In genomic region chr7:105838273-105839141, GRCh38 we compare ENCODE assay signal across 8 cellular contexts. TPM values are rescaled to one million over a fixed set of nuclear protein-coding genes. Genes with fewer than 3 reads are reported as not detected.
DNase-seq lines count a peak whose midpoint lies in the region; ATAC-seq and TF ChIP-seq lines count a peak whose summit lies in the region.

No MANE protein-coding gene starts in this region.

- H2BK12ac ChIP-seq in mesenchymal stem cell (ENCODE audit: low read length in 2 of 2), result no peak overlapping the region

- no peak overlapping the region for H3K27ac ChIP-seq in mesenchymal stem cell (ENCODE audit: low read length, poor library complexity, severe bottlenecking)

- DNase-seq in COR-L47 (lab: John Stamatoyannopoulos, UW) (peak; percentile 78), NCI-H2029 treated with DMSO at 0.1 percent for 48 hours (lab: John Stamatoyannopoulos, UW) (peak; percentile 64), cardiac fibroblast (ENCODE audit: low read depth in 2 of 2) (peak; percentile 28 to 35), mesenchymal stem cell (peak; percentile 26), GM13977 (ENCODE audit: low spot score) (no peak), activated gamma-delta T cell treated with Interleukin-2 at 50 U/mL for 16 hours (no peak)

- no peaks in the 10 kb centered on the region for H3K9me3 ChIP-seq in mesenchymal stem cell (ENCODE audit: control insufficient read depth, low read length)

- H4K8ac ChIP-seq in mesenchymal stem cell (ENCODE audit: low read length), result no peak overlapping the region

- H3K4me2 ChIP-seq in mesenchymal stem cell (ENCODE audit: low read length, poor library complexity, severe bottlenecking), result no peak overlapping the region

- in situ Hi-C loops in GM13977 (cut with MboI; ENCODE audit: low pct_unique_long_range_greater_than_20kb, low sequenced_read_pairs, unreplicated experiment), result no loop called here

- H3K14ac ChIP-seq in mesenchymal stem cell (ENCODE audit: low read length in 2 of 2), result no peak overlapping the region

- peaks cover 6% of the 10 kb centered on the region for H3K4me1 ChIP-seq in mesenchymal stem cell (ENCODE audit: control insufficient read depth, insufficient read depth, low read depth, low read length)

- no peak for ATAC-seq in HG03045 (IDR thresholded peaks at IDR 0.05; ENCODE audit: unreplicated experiment)
- ATAC-seq in GM18870 (IDR thresholded peaks at IDR 0.05; ENCODE audit: unreplicated experiment), result no peak

- peak overlapping the region; percentile 16 for H3K9ac ChIP-seq in mesenchymal stem cell (ENCODE audit: low read length)

- 58% methylated on average over 9 of the region's 14 CpGs for WGBS in mesenchymal stem cell

- H2BK5ac ChIP-seq in mesenchymal stem cell (ENCODE audit: low read depth, low read length, poor library complexity, severe bottlenecking), result no peak overlapping the region

- TF ChIP-seq CTCF in cardiac fibroblast (IDR thresholded peaks at IDR 0.05; ENCODE audit: low read depth, low read length), result no peak
- TF ChIP-seq CTCF in GM13977 (IDR thresholded peaks at IDR 0.05; ENCODE audit: extremely low read depth, insufficient read depth, missing control alignments), result no peak

- no peaks in the 10 kb centered on the region for H3K27me3 ChIP-seq in mesenchymal stem cell (ENCODE audit: control insufficient read depth in 1 of 2, insufficient read depth in 1 of 2, low read length in 2 of 2)

- no peak overlapping the region for H2BK15ac ChIP-seq in mesenchymal stem cell (ENCODE audit: low read depth, poor library complexity, severe bottlenecking)

- H3K4me3 ChIP-seq in cardiac fibroblast (replicated peaks in 1 of 2; ENCODE audit: low read depth in 2 of 2, low read length in 2 of 2) (no peak overlapping the region), mesenchymal stem cell (ENCODE audit: insufficient read depth in 1 of 2, low read depth in 1 of 2, low read length in 2 of 2) (peak overlapping the region in 1 of 2 experiments; percentile 48)

- peak overlapping the region; percentile 39 for H2BK120ac ChIP-seq in mesenchymal stem cell (ENCODE audit: low read depth, low read length)

- no peak overlapping the region for H2AK5ac ChIP-seq in mesenchymal stem cell (ENCODE audit: low read length, severe bottlenecking)

- peak overlapping the region in 1 of 2 experiments; percentile 69 for H3K18ac ChIP-seq in mesenchymal stem cell (ENCODE audit: low read depth in 1 of 2, low read length in 2 of 2)

- H3K4ac ChIP-seq in mesenchymal stem cell (ENCODE audit: low read depth in 1 of 2, low read length in 2 of 2), result peak overlapping the region in 1 of 2 experiments; percentile 17

- H2AFZ ChIP-seq in mesenchymal stem cell (ENCODE audit: low read depth, low read length), result no peak overlapping the region

- H3K23ac ChIP-seq in mesenchymal stem cell (ENCODE audit: low read length in 2 of 2), result no peak overlapping the region

- H4K91ac ChIP-seq in mesenchymal stem cell (ENCODE audit: low read length), result no peak overlapping the region

- H3K36me3 ChIP-seq in mesenchymal stem cell (ENCODE audit: control insufficient read depth in 1 of 2, insufficient read depth in 2 of 2, low read depth in 1 of 2, low read length in 2 of 2), result peaks cover 4 to 11% of the 10 kb centered on the region in 2 experiments

- H3K79me1 ChIP-seq in mesenchymal stem cell (replicated peaks; ENCODE audit: low read length, poor library complexity, severe bottlenecking), result peaks cover 21% of the 10 kb centered on the region

RNA-seq across cellular contexts. Expression of gene ATXN7L1, which starts 37.9 kb away (rescaled TPM):
- 7.5 TPM for polyA plus RNA-seq in mesenchymal stem cell (2013, experiment 1 of 2)
- 7.4 TPM for polyA plus RNA-seq in mesenchymal stem cell (2013, experiment 2 of 2)

Comparison
In these comparisons a context has a peak if more than half of its experiments do, and no peak if none do; other contexts are left out.
1. DNase-seq: peak in COR-L47 (single experiment), NCI-H2029 treated with DMSO at 0.1 percent for 48 hours (single experiment), cardiac fibroblast (2 of 2) and mesenchymal stem cell (single experiment); none in GM13977 (single experiment) and activated gamma-delta T cell treated with Interleukin-2 at 50 U/mL for 16 hours (single experiment).